Comparison of ENCODE assay signal across 8 cellular contexts in the genomic region with DNA sequence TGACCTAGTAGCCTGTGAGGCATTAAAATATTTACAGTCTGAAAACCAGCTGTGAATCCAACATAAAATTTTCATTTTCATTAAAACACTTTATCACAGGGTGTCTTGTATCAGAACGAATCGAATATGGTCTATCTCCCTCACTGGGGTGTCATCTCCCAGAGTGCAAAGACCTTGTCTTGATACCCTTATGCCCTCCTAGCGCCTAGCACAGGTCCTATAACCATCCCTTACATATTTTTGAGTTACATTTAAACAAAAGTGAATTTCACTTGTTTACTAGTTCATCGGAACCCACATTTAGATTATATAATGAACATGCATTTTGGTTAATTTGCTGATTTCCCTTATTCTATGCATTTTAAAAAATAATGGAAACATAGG. TPM values are rescaled to one million over a fixed set of nuclear protein-coding genes. Genes with fewer than 3 reads are reported as not detected.
A peak's percentile ranks its signal among the peaks of the same experiment; 100 is the strongest.
DNase-seq lines count a peak whose midpoint lies in the region; ATAC-seq, FAIRE-seq and TF ChIP-seq lines count a peak whose summit lies in the region.

No MANE protein-coding gene starts in this region.

- FAIRE-seq in keratinocyte (lab: Jason Lieb, UNC): no peak

- H3K27me3 ChIP-seq in CD8-positive, alpha-beta memory T cell (ENCODE audit: insufficient read depth, low read length, poor library complexity, severe bottlenecking): no peaks in the 10 kb centered on the region
- peaks cover 19% of the 10 kb centered on the region for H3K27me3 ChIP-seq in keratinocyte (ENCODE audit: control insufficient read depth, extremely low read depth, insufficient read depth, low read length)

- no peaks in the 10 kb centered on the region for H4K20me1 ChIP-seq in keratinocyte (ENCODE audit: control insufficient read depth, extremely low read depth, insufficient read depth, low read length)

- no peaks in the 10 kb centered on the region for H3K79me2 ChIP-seq in keratinocyte (ENCODE audit: control insufficient read depth, insufficient read depth, low read length)

- peak overlapping the region; percentile 69 for H3K4me3 ChIP-seq in CD8-positive, alpha-beta memory T cell (ENCODE audit: low read length)
- H3K4me3 ChIP-seq in keratinocyte (ENCODE audit: control insufficient read depth in 2 of 3, extremely low read depth in 1 of 3, insufficient read depth in 2 of 3, low read depth in 1 of 3, low read length in 3 of 3): no peak overlapping the region

- H3K9me1 ChIP-seq in keratinocyte (ENCODE audit: control insufficient read depth, extremely low read depth, insufficient read depth, low read length): no peaks in the 10 kb centered on the region

- no peak for DNase-seq in CD8-positive, alpha-beta memory T cell
- DNase-seq in T-cell (no peak), keratinocyte (ENCODE audit: low read depth, low spot score) (no peak), NCI-H1092 treated with DMSO at 0.1 percent for 48 hours (lab: John Stamatoyannopoulos, UW) (no peak), Ammon's horn (ENCODE audit: low spot score) (no peak), NCI-H69 (lab: John Stamatoyannopoulos, UW) (no peak), SHP77 treated with DMSO at 0.1 percent for 48 hours (lab: John Stamatoyannopoulos, UW) (no peak)

- peaks cover 0 to 6% of the 10 kb centered on the region in 2 donors for H3K27me3 Mint-ChIP-seq in CD8-positive, alpha-beta memory T cell
- no peaks in the 10 kb centered on the region for H3K27me3 Mint-ChIP-seq in T-cell

- no peak for TF ChIP-seq CTCF in keratinocyte (optimal IDR thresholded peaks at IDR 0.05 in 1 of 3, IDR thresholded peaks at IDR 0.05 in 1 of 3, conservative IDR thresholded peaks at IDR 0.05 in 1 of 3; ENCODE audit: extremely low read depth in 1 of 3, insufficient read depth in 2 of 3, low read length in 3 of 3)

- no peaks in the 10 kb centered on the region for H3K9me3 ChIP-seq in CD8-positive, alpha-beta memory T cell (ENCODE audit: low read length)
- H3K9me3 ChIP-seq in keratinocyte (ENCODE audit: control insufficient read depth, low read depth, low read length): no peaks in the 10 kb centered on the region

- H3K4me3 Mint-ChIP-seq in CD8-positive, alpha-beta memory T cell: peak overlapping the region; percentile 78 to 91 (median 85)
- peak overlapping the region; percentile 68 to 88 (median 84) for H3K4me3 Mint-ChIP-seq in T-cell

- POLR2A ChIA-PET in CD8-positive, alpha-beta memory T cell (lab: Charles Lee): no interaction called here
- POLR2A ChIA-PET in T-cell (lab: Charles Lee): no interaction called here

- H3K36me3 Mint-ChIP-seq in CD8-positive, alpha-beta memory T cell: no peaks in the 10 kb centered on the region
- no peaks in the 10 kb centered on the region for H3K36me3 Mint-ChIP-seq in T-cell

- H3K27ac ChIP-seq in CD8-positive, alpha-beta memory T cell (ENCODE audit: low read depth, low read length): no peak overlapping the region
- no peak overlapping the region for H3K27ac ChIP-seq in keratinocyte (ENCODE audit: control insufficient read depth, insufficient read depth, low read length)

- H3K27ac Mint-ChIP-seq in CD8-positive, alpha-beta memory T cell: peak overlapping the region in 2 of 8 donors; percentile 13 to 59
- no peak overlapping the region for H3K27ac Mint-ChIP-seq in T-cell

- CTCF ChIA-PET in CD8-positive, alpha-beta memory T cell (lab: Charles Lee): interaction anchor here (1.9 kb wide), 1 partner anchor 13 kb away, joined by 4 read pairs; no protein-coding TSS in a partner anchor
- CTCF ChIA-PET in T-cell (lab: Charles Lee): interaction anchor here (0.5 to 1.5 kb wide), 6 partner anchors 54 to 1351 kb away, joined by 3 to 5 read pairs (median 4); no protein-coding TSS in a partner anchor

- H3K4me2 ChIP-seq in keratinocyte (ENCODE audit: control insufficient read depth, extremely low read depth, insufficient read depth, low read depth, low read length): peak overlapping the region; percentile 91

- H2AFZ ChIP-seq in keratinocyte (ENCODE audit: control insufficient read depth, low read length): no peak overlapping the region

- no peaks in the 10 kb centered on the region for H3K4me1 ChIP-seq in CD8-positive, alpha-beta memory T cell (ENCODE audit: insufficient read depth, low read length)
- H3K4me1 ChIP-seq in keratinocyte (ENCODE audit: control insufficient read depth, extremely low read depth, insufficient read depth, low read length): peaks cover 7% of the 10 kb centered on the region

- H3K9me3 Mint-ChIP-seq in CD8-positive, alpha-beta memory T cell: no peaks in the 10 kb centered on the region
- H3K9me3 Mint-ChIP-seq in T-cell: no peaks in the 10 kb centered on the region

- no peaks in the 10 kb centered on the region for H3K36me3 ChIP-seq in CD8-positive, alpha-beta memory T cell (ENCODE audit: insufficient read depth, low read length)
- H3K36me3 ChIP-seq in keratinocyte (ENCODE audit: control insufficient read depth in 2 of 2, extremely low read depth in 1 of 2, insufficient read depth in 2 of 2, low read length in 2 of 2): no peaks in the 10 kb centered on the region

- H3K4me1 Mint-ChIP-seq in CD8-positive, alpha-beta memory T cell: peaks cover 8 to 13% (median 12%) of the 10 kb centered on the region in 3 donors
- peaks cover 19 to 25% (median 24%) of the 10 kb centered on the region in 3 donors for H3K4me1 Mint-ChIP-seq in T-cell

- dilution Hi-C loops in keratinocyte (cut with MboI; ENCODE audit: extremely low pct_ligation_motif_present, low sequenced_read_pairs): no loop called here

- no peak overlapping the region for H3K9ac ChIP-seq in keratinocyte (ENCODE audit: control insufficient read depth, extremely low read depth, insufficient read depth, low read length)

- ATAC-seq in GM19463 (IDR thresholded peaks at IDR 0.05; ENCODE audit: unreplicated experiment) (peak; percentile 23), T-cell (replicated peaks in 1 of 4) (peak in 1 of 4 experiments; percentile 12)

RNA-seq across cellular contexts. Expression of gene DIPK2B, which starts 14.0 kb away (rescaled TPM):
- total RNA-seq in CD8-positive, alpha-beta memory T cell: not detected
- not detected for polyA plus RNA-seq in CD8-positive, alpha-beta memory T cell
- not detected for total RNA-seq in T-cell
- polyA plus RNA-seq in keratinocyte: not detected in 3 replicates
- not detected for polyA plus RNA-seq in keratinocyte (2011; ENCODE audit: low read depth)
- polyA plus RNA-seq in keratinocyte (2011; cell fraction: cytosol; rRNA removed): not detected in 2 replicates
- polyA plus RNA-seq in keratinocyte (2011; cell fraction: nucleus; rRNA removed): not detected in 2 replicates
- not detected in 2 replicates for polyA plus RNA-seq in keratinocyte (2012; ENCODE audit: low replicate concordance)
- not detected in 3 replicates for polyA minus RNA-seq in keratinocyte
- not detected for polyA minus RNA-seq in keratinocyte (2011; cell fraction: cytosol; rRNA and poly(A)+ RNA removed)
- polyA minus RNA-seq in keratinocyte (2011; cell fraction: nucleus; rRNA and poly(A)+ RNA removed): not detected in 2 replicates
